In genomic region chr19:47428177-47428894, GRCh38 we compare ENCODE assay signal across 8 cellular contexts. TPM values are rescaled to one million over a fixed set of nuclear protein-coding genes. Genes with fewer than 3 reads are reported as not detected.
DNase-seq lines count a peak whose midpoint lies in the region; ATAC-seq, FAIRE-seq and TF ChIP-seq lines count a peak whose summit lies in the region.

No MANE protein-coding gene starts in this region.

- peaks cover 15% of the 10 kb centered on the region for H3K4me1 ChIP-seq in MM.1S (ENCODE audit: low read length)
- peaks cover 16% of the 10 kb centered on the region for H3K4me1 ChIP-seq in neuron (ENCODE audit: insufficient read depth, low read length)

- no peaks in the 10 kb centered on the region for H4K20me1 ChIP-seq in MM.1S (ENCODE audit: insufficient read depth, low read length)

- H3K4me3 ChIP-seq in MM.1S (ENCODE audit: low read length) (peak overlapping the region; percentile 38), foreskin fibroblast (ENCODE audit: low read depth in 1 of 2, low read length in 2 of 2) (peak overlapping the region; percentile 35 to 52), neuron (ENCODE audit: low read length) (peak overlapping the region; percentile 32)

- H3K4me1 Mint-ChIP-seq in activated T-helper 17 cell treated with anti-CD3 and anti-CD28 coated beads, Interleukin-2, amount 50 U/mL, for 72 hours, result no peaks in the 10 kb centered on the region

- ATAC-seq in activated T-helper 17 cell treated with anti-CD3 and anti-CD28 coated beads, Interleukin-2, amount 50 U/mL, for 72 hours (replicated peaks), result peak; percentile 80
- no peak for ATAC-seq in HG03139 (IDR thresholded peaks at IDR 0.05; ENCODE audit: unreplicated experiment)

- H3K36me3 ChIP-seq in MM.1S (replicated peaks; ENCODE audit: insufficient read depth, low read length), result no peaks in the 10 kb centered on the region
- no peaks in the 10 kb centered on the region for H3K36me3 ChIP-seq in neuron (ENCODE audit: insufficient read depth, low read length)

- H3K9me3 ChIP-seq in MM.1S (replicated peaks; ENCODE audit: insufficient read depth, low read length) (no peaks in the 10 kb centered on the region), neuron (ENCODE audit: low read length) (no peaks in the 10 kb centered on the region)

- H3F3A ChIP-seq in MM.1S (ENCODE audit: insufficient read depth, low read length), result peaks cover 9% of the 10 kb centered on the region

- H3K4me3 Mint-ChIP-seq in activated T-helper 17 cell treated with anti-CD3 and anti-CD28 coated beads, Interleukin-2, amount 50 U/mL, for 72 hours, result no peak overlapping the region

- H3K27ac ChIP-seq in MM.1S (ENCODE audit: low read length), result no peak overlapping the region
- H3K27ac ChIP-seq in RWPE1, result peak overlapping the region; percentile 70

- H3K27me3 ChIP-seq in MM.1S (replicated peaks; ENCODE audit: insufficient read depth, low read length) (peaks cover 69% of the 10 kb centered on the region), neuron (ENCODE audit: insufficient read depth, low read length) (peaks cover 4% of the 10 kb centered on the region)

- CTCF ChIA-PET in RWPE1 (lab: Yijun Ruan, JAX), result interaction anchor here (0.6 to 1.5 kb wide), 5 partner anchors 8 to 387 kb away, joined by 3 to 7 read pairs (median 4); no protein-coding TSS in a partner anchor

- H3K27ac Mint-ChIP-seq in activated T-helper 17 cell treated with anti-CD3 and anti-CD28 coated beads, Interleukin-2, amount 50 U/mL, for 72 hours, result no peak overlapping the region

- peaks cover 22% of the 10 kb centered on the region for H3K27me3 Mint-ChIP-seq in activated T-helper 17 cell treated with anti-CD3 and anti-CD28 coated beads, Interleukin-2, amount 50 U/mL, for 72 hours

- no peaks in the 10 kb centered on the region for H3K79me2 ChIP-seq in MM.1S (ENCODE audit: low read length)

- no peak for TF ChIP-seq CTCF in MM.1S (IDR thresholded peaks at IDR 0.05; ENCODE audit: low read length)
- TF ChIP-seq CTCF in RWPE1 (conservative IDR thresholded peaks at IDR 0.05; ENCODE audit: low read depth), result no peak
- TF ChIP-seq CTCF in foreskin fibroblast (IDR thresholded peaks at IDR 0.05; ENCODE audit: low read depth, low read length), result no peak

- H3K36me3 Mint-ChIP-seq in activated T-helper 17 cell treated with anti-CD3 and anti-CD28 coated beads, Interleukin-2, amount 50 U/mL, for 72 hours (ENCODE audit: low read depth), result no peaks in the 10 kb centered on the region

- DNase-seq in MM.1S (peak; percentile 72), RWPE1 (ENCODE audit: low spot score) (peak; percentile 96), foreskin fibroblast (peak; percentile 99), stromal cell of bone marrow (ENCODE audit: low read depth) (peak; percentile 95)

- peak overlapping the region; percentile 81 for H3K4me2 ChIP-seq in MM.1S (ENCODE audit: low read depth, low read length)

- no peak overlapping the region for H2AFZ ChIP-seq in MM.1S (ENCODE audit: low read length)
- peak overlapping the region; percentile 70 for H2AFZ ChIP-seq in neuron (ENCODE audit: low read depth, low read length)

- peak; percentile 100 for FAIRE-seq in G401.6 (lab: Jason Lieb, UNC)

- H3K9me3 Mint-ChIP-seq in activated T-helper 17 cell treated with anti-CD3 and anti-CD28 coated beads, Interleukin-2, amount 50 U/mL, for 72 hours, result no peaks in the 10 kb centered on the region

- no peaks in the 10 kb centered on the region for H3K9me2 ChIP-seq in MM.1S (replicated peaks; ENCODE audit: insufficient read depth, low read length)

- POLR2A ChIA-PET in RWPE1 (lab: Yijun Ruan, JAX; ENCODE audit: low non-redundant PET), result interaction anchor here (0.6 kb wide), 1 partner anchor 18 kb away, joined by 3 read pairs; no protein-coding TSS in a partner anchor

- no peak overlapping the region for H3K9ac ChIP-seq in MM.1S (ENCODE audit: low read length)

RNA-seq across cellular contexts. Expression of gene MEIS3, which starts 9.0 kb away (rescaled TPM):
- under 1 TPM in 1 of 2 donors, not detected in 1; 0.39 TPM for total RNA-seq in activated T-helper 17 cell treated with anti-CD3 and anti-CD28 coated beads, Interleukin-2, amount 50 U/mL, for 72 hours

RNA-seq across cellular contexts. Expression of gene SLC8A2, which starts 43.4 kb away (rescaled TPM):
- total RNA-seq in activated T-helper 17 cell treated with anti-CD3 and anti-CD28 coated beads, Interleukin-2, amount 50 U/mL, for 72 hours, result under 1 TPM; 0.06 to 0.50 TPM

RNA-seq across cellular contexts. Expression of gene KPTN, which starts 55.7 kb away (rescaled TPM):
- 10 to 100 TPM; 12.9 to 17.7 TPM for total RNA-seq in activated T-helper 17 cell treated with anti-CD3 and anti-CD28 coated beads, Interleukin-2, amount 50 U/mL, for 72 hours
